21 cellular contexts compared by ENCODE assay signal in genomic region chr15:72962054-72962702, GRCh38.
"Had no signal": no experiment of that assay in that cellular context is flagged by ENCODE, and none has a peak within 500 bp of the region (broad histone marks: within the 10 kb centered on the region; RNA-seq: fewer than 3 reads in every experiment).

No MANE protein-coding gene starts in this region.

- H3K9me3 ChIP-seq: gastrocnemius medialis, ovary, suprapubic skin, tibial artery, upper lobe of right lung, vagina had no signal

- DNase-seq: cortex of kidney; effector CD8-positive, alpha-beta T cell; gastrocnemius medialis; glutamatergic neuron; left ventricle myocardium superior; mesendoderm; naive thymus-derived CD8-positive, alpha-beta T cell; nucleus accumbens; ovary; right cardiac atrium; stimulated activated CD4-positive, alpha-beta T cell treated with anti-CD3 and anti-CD28 coated beads, Interleukin-2, amount 100 ng/mL, for 48 hours; stimulated activated naive CD8-positive, alpha-beta T cell treated with anti-CD3 and anti-CD28 coated beads, Interleukin-15, Interleukin-2, amounts not matched to agents 100 U/mL and 50 U/mL, for 24 hours; tibial artery; upper lobe of right lung had no signal

- H3K27ac Mint-ChIP-seq: neural progenitor cell, progenitor cell of endocrine pancreas had no signal

- H3K4me3 Mint-ChIP-seq: naive thymus-derived CD8-positive, alpha-beta T cell; neural progenitor cell had no signal

- H3K27ac ChIP-seq: dorsolateral prefrontal cortex, gastrocnemius medialis, neural progenitor cell, ovary, suprapubic skin, tibial artery, upper lobe of right lung, vagina had no signal

- H3K4me3 ChIP-seq: dorsolateral prefrontal cortex, gastrocnemius medialis, neural progenitor cell, ovary, smooth muscle cell, suprapubic skin, tibial artery, upper lobe of right lung, vagina had no signal

- H3K36me3 ChIP-seq: gastrocnemius medialis, neural progenitor cell, ovary, suprapubic skin, tibial artery, upper lobe of right lung, vagina had no signal

- H3K9ac ChIP-seq: neural progenitor cell had no signal

- H3K4me1 ChIP-seq: neural progenitor cell, suprapubic skin, tibial artery, upper lobe of right lung, vagina had no signal

- ATAC-seq: esophagus mucosa; gastrocnemius medialis; left ventricle myocardium superior; naive thymus-derived CD8-positive, alpha-beta T cell; right cardiac atrium; stimulated activated naive CD8-positive, alpha-beta T cell treated with anti-CD3 and anti-CD28 coated beads, Interleukin-15, Interleukin-2, amounts not matched to agents 100 U/mL and 50 U/mL, for 24 hours; upper lobe of right lung had no signal

- H3K36me3 Mint-ChIP-seq: neural progenitor cell had no signal

- H3K27me3 ChIP-seq: dorsolateral prefrontal cortex, gastrocnemius medialis, neural progenitor cell, ovary, suprapubic skin, tibial artery, upper lobe of right lung, vagina had no signal
